ENCODE assay signal across 1 cellular context in the genomic region with DNA sequence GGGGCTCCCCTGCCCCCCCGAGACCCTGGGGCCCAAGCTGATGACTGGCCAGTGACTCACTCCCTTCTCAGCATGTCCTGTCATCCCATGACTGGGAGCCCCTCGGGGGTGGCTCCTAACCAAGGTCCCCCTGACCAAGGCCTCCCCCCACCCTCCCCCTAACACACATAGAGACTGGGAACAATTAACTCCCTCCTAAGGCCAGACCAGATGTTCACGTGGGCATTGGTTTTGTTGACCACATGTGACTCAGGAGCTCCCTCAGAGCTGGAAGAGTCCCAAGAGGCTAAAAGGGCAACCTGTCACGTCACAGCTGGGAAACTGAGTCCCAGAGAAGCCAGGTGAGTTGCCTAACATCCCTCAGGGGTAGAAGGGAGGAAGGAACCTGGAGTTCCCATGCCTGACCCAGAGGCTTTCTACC.
TF ChIP-seq lines count a peak whose summit lies in the region.

No MANE protein-coding gene starts in this region.

TF ChIP-seq in SK-N-SH, 30 proteins besides CTCF, POLR2A, EP300 and RAD21 (continued from another document):
- TF ChIP-seq, protein P1, sequence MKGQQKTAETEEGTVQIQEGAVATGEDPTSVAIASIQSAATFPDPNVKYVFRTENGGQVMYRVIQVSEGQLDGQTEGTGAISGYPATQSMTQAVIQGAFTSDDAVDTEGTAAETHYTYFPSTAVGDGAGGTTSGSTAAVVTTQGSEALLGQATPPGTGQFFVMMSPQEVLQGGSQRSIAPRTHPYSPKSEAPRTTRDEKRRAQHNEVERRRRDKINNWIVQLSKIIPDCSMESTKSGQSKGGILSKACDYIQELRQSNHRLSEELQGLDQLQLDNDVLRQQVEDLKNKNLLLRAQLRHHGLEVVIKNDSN (IDR thresholded peaks at IDR 0.05; ENCODE audit: borderline replicate concordance, low read depth), result peak; percentile 24; the same call in 1 of the 2 replicates
- TF ChIP-seq, protein P2, sequence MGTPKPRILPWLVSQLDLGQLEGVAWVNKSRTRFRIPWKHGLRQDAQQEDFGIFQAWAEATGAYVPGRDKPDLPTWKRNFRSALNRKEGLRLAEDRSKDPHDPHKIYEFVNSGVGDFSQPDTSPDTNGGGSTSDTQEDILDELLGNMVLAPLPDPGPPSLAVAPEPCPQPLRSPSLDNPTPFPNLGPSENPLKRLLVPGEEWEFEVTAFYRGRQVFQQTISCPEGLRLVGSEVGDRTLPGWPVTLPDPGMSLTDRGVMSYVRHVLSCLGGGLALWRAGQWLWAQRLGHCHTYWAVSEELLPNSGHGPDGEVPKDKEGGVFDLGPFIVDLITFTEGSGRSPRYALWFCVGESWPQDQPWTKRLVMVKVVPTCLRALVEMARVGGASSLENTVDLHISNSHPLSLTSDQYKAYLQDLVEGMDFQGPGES (IDR thresholded peaks at IDR 0.05; ENCODE audit: low read depth, low read length), result no peak
- TF ChIP-seq EZH2phosphoT487 (IDR thresholded peaks at IDR 0.05; ENCODE audit: borderline replicate concordance, low read depth) (no peak), GABPA (IDR thresholded peaks at IDR 0.05; ENCODE audit: low read depth) (no peak), NRF1 (IDR thresholded peaks at IDR 0.05; ENCODE audit: low read depth, low read length) (no peak)
TF ChIP-seq in SK-N-SH: peak in this region for 7.
